In genomic region chr6:99746261-99746895, GRCh38 we compare ENCODE assay signal across 8 cellular contexts.
DNase-seq lines count a peak whose midpoint lies in the region; ATAC-seq and TF ChIP-seq lines count a peak whose summit lies in the region.

No MANE protein-coding gene starts in this region.

- no peaks in the 10 kb centered on the region for H3K4me1 Mint-ChIP-seq in CD14-positive monocyte

- H3K4me3 ChIP-seq in WI38 (ENCODE audit: low read depth, low read length), result no peak overlapping the region

- no peak for DNase-seq in CD14-positive monocyte (ENCODE audit: low spot score)
- peak; percentile 64 for DNase-seq in NCI-H2227 treated with DMSO at 0.1 percent for 48 hours (lab: John Stamatoyannopoulos, UW)
- DNase-seq in cerebellum (ENCODE audit: low spot score), result peak; percentile 73
- DNase-seq in left lobe of liver (ENCODE audit: low spot score), result peak; percentile 47
- DNase-seq in stimulated activated CD4-positive, alpha-beta T cell treated with anti-CD3 and anti-CD28 coated beads, TNF-alpha, amount 100 ng/mL, for 1 hour (ENCODE audit: low read depth in 3 of 3, low spot score in 1 of 3), result peak in 2 of 3 donors; percentile 10 to 14

- no peak overlapping the region for H3K27ac Mint-ChIP-seq in CD14-positive monocyte

- intact Hi-C loops in CD14-positive monocyte (cut with micrococcal nuclease), result loop anchor here (5.0 kb wide), 2 partner anchors 274 to 284 kb away; no protein-coding TSS in a partner anchor

- peak; percentile 89 for TF ChIP-seq CTCF in CD14-positive monocyte (IDR thresholded peaks at IDR 0.05)
- TF ChIP-seq CTCF in WI38 (IDR thresholded peaks at IDR 0.05; ENCODE audit: low read depth, low read length), result peak; percentile 60

- peaks cover 4 to 24% (median 19%) of the 10 kb centered on the region in 3 donors for H3K27me3 Mint-ChIP-seq in CD14-positive monocyte (ENCODE audit: low read depth in 3 of 3)

- ATAC-seq in GM19035 (IDR thresholded peaks at IDR 0.05; ENCODE audit: unreplicated experiment) (peak; percentile 92), HG03159 (IDR thresholded peaks at IDR 0.05; ENCODE audit: unreplicated experiment) (peak; percentile 96), left lobe of liver (peak; percentile 96)

- no peak overlapping the region for H3K4me3 Mint-ChIP-seq in CD14-positive monocyte

- H3K9me3 Mint-ChIP-seq in CD14-positive monocyte, result peaks cover 0 to 2% (median 0%) of the 10 kb centered on the region in 7 donors

- H3K36me3 Mint-ChIP-seq in CD14-positive monocyte, result no peaks in the 10 kb centered on the region
